In the genomic region with DNA sequence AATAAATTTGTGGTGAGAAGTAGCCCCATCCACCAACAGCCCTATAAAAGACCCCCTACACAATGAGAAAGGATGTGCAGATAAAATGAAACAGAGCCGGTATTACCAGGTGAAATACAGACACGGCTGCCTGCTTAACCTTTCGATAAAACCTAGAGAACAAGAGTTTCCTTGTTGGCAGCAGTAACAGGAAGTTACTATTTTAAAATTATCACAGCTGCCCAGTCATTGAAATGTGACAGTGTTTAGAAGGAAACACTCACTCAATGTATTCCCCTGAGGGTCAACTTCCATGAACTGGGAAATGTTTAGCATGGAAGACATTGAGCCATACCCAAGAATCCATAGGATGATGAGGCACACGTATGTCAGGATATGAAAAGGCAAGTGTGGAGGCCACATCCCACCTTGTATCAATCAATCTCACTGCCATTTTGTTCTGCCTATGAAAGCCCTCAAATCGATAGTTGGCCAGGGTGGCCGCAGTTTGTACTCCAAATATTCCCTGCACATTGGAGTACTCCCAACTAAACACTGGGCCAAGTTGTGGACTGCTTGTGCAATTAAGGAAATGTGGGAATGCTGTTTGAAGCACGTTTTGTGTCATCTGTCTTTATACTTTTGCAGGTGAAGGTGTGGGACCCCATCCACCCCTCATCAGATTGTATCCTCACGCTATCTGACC, we compare ENCODE assay signal across 6 cellular contexts. TPM values are rescaled to one million over a fixed set of nuclear protein-coding genes. Genes with fewer than 3 reads are reported as not detected.
"Had no signal": no experiment of that assay in that cellular context is flagged by ENCODE, and none has a peak within 500 bp of the region (broad histone marks: within the 10 kb centered on the region; RNA-seq: fewer than 3 reads in every experiment).

No MANE protein-coding gene starts in this region.

RNA-seq across cellular contexts. Expression of a gene that starts 41.6 kb away (rescaled TPM):
- total RNA-seq: GM23338, H4, H7, HepG2, HFFc6, HT1080 had no signal
